Comparison of ENCODE assay signal across 21 cellular contexts in genomic region chr5:6950872-6951271, GRCh38.
DNase-seq lines count a peak whose midpoint lies in the region; ATAC-seq and TF ChIP-seq lines count a peak whose summit lies in the region.
"Had no signal": no experiment of that assay in that cellular context is flagged by ENCODE, and none has a peak within 500 bp of the region (broad histone marks: within the 10 kb centered on the region; RNA-seq: fewer than 3 reads in every experiment).

No MANE protein-coding gene starts in this region.

- no peak overlapping the region for H3K4me3 Mint-ChIP-seq in WTC11
- H3K4me3 Mint-ChIP-seq: HFFc6 had no signal

- CTCF ChIA-PET in WTC11 (lab: Charles Lee): interaction anchor here (1.0 to 1.2 kb wide), 5 partner anchors 14 to 795 kb away, joined by 3 to 9 read pairs (median 4); no protein-coding TSS in a partner anchor

- H3K9me3 Mint-ChIP-seq in WTC11: no peaks in the 10 kb centered on the region; the same call in none of the 2 replicates

- 0 out of 2 replicates have a peak, but pooled peaks have one; percentile 28 for ATAC-seq in WTC11
- ATAC-seq: A549, Right ventricle myocardium inferior had no signal

- POLR2A ChIA-PET in WTC11 (lab: Charles Lee): no interaction called here

- DNase-seq in Ammon's horn (ENCODE audit: low spot score) (peak; percentile 8), NCI-H69 (lab: John Stamatoyannopoulos, UW) (peak; percentile 4), WTC11 (ENCODE audit: low spot score) (no peak), medulla oblongata (ENCODE audit: extremely low spot score) (peak; percentile 17), SW480 (ENCODE audit: low spot score) (no peak), amygdala (lab: John Stamatoyannopoulos, UW) (no peak), NCI-H2196 (lab: John Stamatoyannopoulos, UW; ENCODE audit: unreplicated experiment) (no peak)
- DNase-seq in stimulated activated naive CD4-positive, alpha-beta T cell (lab: John Stamatoyannopoulos, UW): no peak
- DNase-seq: BE2C, DMS79, H7, HFFc6, MM.1S, NCI-H1092, NCI-H1436, NCI-H187 treated with DMSO at 0.1 percent for 48 hours, NCI-H345, NCI-H526, OCI-M1 had no signal

- peaks cover 2% of the 10 kb centered on the region; the same call in 1 of the 2 replicates for H3K4me1 Mint-ChIP-seq in WTC11

- no peaks in the 10 kb centered on the region for H3K36me3 Mint-ChIP-seq in WTC11

- H3K27ac Mint-ChIP-seq in WTC11: no peak overlapping the region
- H3K27ac Mint-ChIP-seq: HFFc6 had no signal

- H3K27me3 Mint-ChIP-seq in WTC11 (ENCODE audit: low read depth): peaks cover 8% of the 10 kb centered on the region

- no peak for TF ChIP-seq CTCF in WTC11 (IDR thresholded peaks at IDR 0.05)

TF ChIP-seq in WTC11, 78 proteins besides CTCF, POLR2A, EP300 and RAD21:
- TF ChIP-seq IRF2 (CRISPR knock-in tag; IDR thresholded peaks at IDR 0.05; ENCODE audit: borderline replicate concordance, low read depth) (no peak), SMAD4 (CRISPR knock-in tag; IDR thresholded peaks at IDR 0.05) (no peak), ATF3 (CRISPR knock-in tag; conservative IDR thresholded peaks at IDR 0.05) (no peak), CREM (CRISPR knock-in tag; IDR thresholded peaks at IDR 0.05) (no peak), GRHL2 (CRISPR knock-in tag; IDR thresholded peaks at IDR 0.05; ENCODE audit: insufficient replicate concordance, severe bottlenecking) (no peak), NR3C1 (CRISPR knock-in tag; conservative IDR thresholded peaks at IDR 0.05; ENCODE audit: low read depth) (no peak), ZNF232 (CRISPR knock-in tag; IDR thresholded peaks at IDR 0.05) (no peak), ZNF671 (CRISPR knock-in tag; IDR thresholded peaks at IDR 0.05) (no peak)
- TF ChIP-seq, protein P1, sequence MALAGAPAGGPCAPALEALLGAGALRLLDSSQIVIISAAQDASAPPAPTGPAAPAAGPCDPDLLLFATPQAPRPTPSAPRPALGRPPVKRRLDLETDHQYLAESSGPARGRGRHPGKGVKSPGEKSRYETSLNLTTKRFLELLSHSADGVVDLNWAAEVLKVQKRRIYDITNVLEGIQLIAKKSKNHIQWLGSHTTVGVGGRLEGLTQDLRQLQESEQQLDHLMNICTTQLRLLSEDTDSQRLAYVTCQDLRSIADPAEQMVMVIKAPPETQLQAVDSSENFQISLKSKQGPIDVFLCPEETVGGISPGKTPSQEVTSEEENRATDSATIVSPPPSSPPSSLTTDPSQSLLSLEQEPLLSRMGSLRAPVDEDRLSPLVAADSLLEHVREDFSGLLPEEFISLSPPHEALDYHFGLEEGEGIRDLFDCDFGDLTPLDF (CRISPR knock-in tag; IDR thresholded peaks at IDR 0.05): no peak

Comparison
In these comparisons a context has a peak if more than half of its experiments do, and no peak if none do; other contexts are left out.
1. DNase-seq: peak in Ammon's horn (single experiment), NCI-H69 (single experiment) and medulla oblongata (single experiment); none in WTC11 (single experiment), SW480 (single experiment), amygdala (0 of 56), stimulated activated naive CD4-positive, alpha-beta T cell (0 of 6) and NCI-H2196 (single experiment).